In genomic region chr6:16322666-16323312, GRCh38 we compare ENCODE assay signal across 8 cellular contexts.
DNase-seq lines count a peak whose midpoint lies in the region; TF ChIP-seq lines count a peak whose summit lies in the region.

No MANE protein-coding gene starts in this region.

- H3K27ac ChIP-seq in CD8-positive, alpha-beta memory T cell (ENCODE audit: low read depth, low read length): peak overlapping the region; percentile 65
- peak overlapping the region; percentile 68 for H3K27ac ChIP-seq in SJCRH30

- TF ChIP-seq CTCF in GM20000 (IDR thresholded peaks at IDR 0.05; ENCODE audit: extremely low read depth, missing control alignments): no peak

- peak; percentile 69 to 90 (median 80) for DNase-seq in CD8-positive, alpha-beta memory T cell
- DNase-seq in GM20000 (ENCODE audit: low spot score) (peak; percentile 87), HK-2 (ENCODE audit: unreplicated experiment) (peak; percentile 22), SJCRH30 (peak; percentile 76 to 90), iPS-NIHi7 (ENCODE audit: extremely low spot score) (peak; percentile 35), foreskin melanocyte (no peak)
- DNase-seq in activated naive CD8-positive, alpha-beta T cell treated with anti-CD3 and anti-CD28 coated beads for 36 hours: peak; percentile 78
- DNase-seq in stimulated activated CD4-positive, alpha-beta T cell treated with anti-CD3 and anti-CD28 coated beads, Interleukin-15, amount 100 ng/mL, for 1 hour (ENCODE audit: low read depth in 1 of 2, low spot score in 1 of 2): peak; percentile 46 to 51

- POLR2A ChIA-PET in CD8-positive, alpha-beta memory T cell (lab: Charles Lee): interaction anchor here (1.0 to 1.8 kb wide), 3 partner anchors 9 to 448 kb away, joined by 3 to 8 read pairs (median 3); partner anchors contain the start of gene ATXN1

- H3K27me3 ChIP-seq in CD8-positive, alpha-beta memory T cell (ENCODE audit: insufficient read depth, low read length, poor library complexity, severe bottlenecking): no peaks in the 10 kb centered on the region
- no peaks in the 10 kb centered on the region for H3K27me3 ChIP-seq in SJCRH30

- no peaks in the 10 kb centered on the region for H3K27me3 Mint-ChIP-seq in CD8-positive, alpha-beta memory T cell
- no peaks in the 10 kb centered on the region for H3K27me3 Mint-ChIP-seq in activated naive CD8-positive, alpha-beta T cell treated with anti-CD3 and anti-CD28 coated beads for 36 hours

- peaks cover 77 to 82% (median 80%) of the 10 kb centered on the region in 3 donors for H3K4me1 Mint-ChIP-seq in CD8-positive, alpha-beta memory T cell
- peaks cover 73% of the 10 kb centered on the region for H3K4me1 Mint-ChIP-seq in activated naive CD8-positive, alpha-beta T cell treated with anti-CD3 and anti-CD28 coated beads for 36 hours

- peak overlapping the region; percentile 91 to 100 (median 95) for H3K27ac Mint-ChIP-seq in CD8-positive, alpha-beta memory T cell
- H3K27ac Mint-ChIP-seq in activated naive CD8-positive, alpha-beta T cell treated with anti-CD3 and anti-CD28 coated beads for 36 hours: peak overlapping the region; percentile 92

- no peaks in the 10 kb centered on the region for H3K36me3 ChIP-seq in CD8-positive, alpha-beta memory T cell (ENCODE audit: insufficient read depth, low read length)
- no peaks in the 10 kb centered on the region for H3K36me3 ChIP-seq in SJCRH30

- CTCF ChIA-PET in CD8-positive, alpha-beta memory T cell (lab: Charles Lee): interaction anchor here (1.7 to 10.6 kb wide), 2 partner anchors 10 to 449 kb away, joined by 5 to 120 read pairs; no protein-coding TSS in a partner anchor

- H3K36me3 Mint-ChIP-seq in CD8-positive, alpha-beta memory T cell: peaks cover 0 to 37% (median 8%) of the 10 kb centered on the region in 3 donors
- H3K36me3 Mint-ChIP-seq in activated naive CD8-positive, alpha-beta T cell treated with anti-CD3 and anti-CD28 coated beads for 36 hours: peaks cover 10% of the 10 kb centered on the region

- H3K4me3 Mint-ChIP-seq in CD8-positive, alpha-beta memory T cell: peak overlapping the region; percentile 53 to 80 (median 72)
- peak overlapping the region; percentile 23 for H3K4me3 Mint-ChIP-seq in activated naive CD8-positive, alpha-beta T cell treated with anti-CD3 and anti-CD28 coated beads for 36 hours

- H3K9me3 ChIP-seq in CD8-positive, alpha-beta memory T cell (ENCODE audit: low read length): no peaks in the 10 kb centered on the region
- no peaks in the 10 kb centered on the region for H3K9me3 ChIP-seq in SJCRH30 (replicated peaks)

- no peak overlapping the region for H3K4me3 ChIP-seq in CD8-positive, alpha-beta memory T cell (ENCODE audit: low read length)
- no peak overlapping the region for H3K4me3 ChIP-seq in SJCRH30

- peaks cover 68% of the 10 kb centered on the region for H3K4me1 ChIP-seq in CD8-positive, alpha-beta memory T cell (ENCODE audit: insufficient read depth, low read length)
- peaks cover 42% of the 10 kb centered on the region for H3K4me1 ChIP-seq in SJCRH30

- no peaks in the 10 kb centered on the region for H3K9me3 Mint-ChIP-seq in CD8-positive, alpha-beta memory T cell
- no peaks in the 10 kb centered on the region for H3K9me3 Mint-ChIP-seq in activated naive CD8-positive, alpha-beta T cell treated with anti-CD3 and anti-CD28 coated beads for 36 hours
